In the genomic region with DNA sequence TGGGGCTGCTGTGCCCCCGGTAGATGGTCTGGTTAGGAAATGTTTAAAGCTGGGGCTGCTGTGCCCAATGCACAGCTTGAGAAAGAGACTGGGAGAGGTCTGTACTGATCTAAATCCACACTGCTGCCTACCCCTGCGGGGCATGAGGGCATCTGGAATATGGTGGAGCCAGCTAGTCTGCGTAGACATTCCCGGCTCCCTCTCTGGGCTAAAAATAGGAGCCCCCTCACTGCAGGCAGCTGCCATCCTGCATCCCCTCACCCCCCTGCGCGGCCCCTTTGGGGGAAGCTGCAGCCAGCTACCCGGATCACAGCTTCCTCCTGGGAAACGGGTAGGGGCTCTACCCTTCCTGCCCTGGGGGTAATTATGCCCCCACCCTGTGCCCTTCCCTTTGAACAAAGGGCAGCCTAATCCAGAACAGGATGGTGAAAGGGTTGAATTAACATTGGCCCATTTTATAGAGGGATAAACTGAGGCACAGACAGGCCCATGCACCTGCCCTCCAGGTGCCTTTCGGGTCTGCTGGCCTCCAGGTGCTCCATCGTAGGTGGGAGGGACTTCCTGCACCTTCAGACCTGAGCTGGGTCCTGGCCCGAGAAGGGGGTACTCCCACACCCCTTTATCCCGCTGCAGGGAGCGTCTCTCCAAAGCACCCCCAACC, we compare ENCODE assay signal across 12 cellular contexts. TPM values are rescaled to one million over a fixed set of nuclear protein-coding genes. Genes with fewer than 3 reads are reported as not detected.
DNase-seq lines count a peak whose midpoint lies in the region; TF ChIP-seq lines count a peak whose summit lies in the region.
"Had no signal": no experiment of that assay in that cellular context is flagged by ENCODE, and none has a peak within 500 bp of the region (broad histone marks: within the 10 kb centered on the region; RNA-seq: fewer than 3 reads in every experiment).

No MANE protein-coding gene starts in this region.

- TF ChIP-seq CTCF in Caco-2 (IDR thresholded peaks at IDR 0.05; ENCODE audit: insufficient read depth in 1 of 2, low read depth in 1 of 2, low read length in 1 of 2, severe bottlenecking in 1 of 2, unreplicated experiment in 1 of 2) (no peak), colonic mucosa (IDR thresholded peaks at IDR 0.05) (no peak)

- peaks cover 34% of the 10 kb centered on the region for H4K20me1 ChIP-seq in BLaER1

- H3K27me3 ChIP-seq in BLaER1 (peaks cover 34% of the 10 kb centered on the region), Caco-2 (replicated peaks; ENCODE audit: control insufficient read depth, insufficient read depth, low read length) (no peaks in the 10 kb centered on the region), colonic mucosa (peaks cover 21% of the 10 kb centered on the region)
- H3K27me3 ChIP-seq: testis had no signal

- peaks cover 14% of the 10 kb centered on the region for H3K36me3 Mint-ChIP-seq in Caco-2 (ENCODE audit: insufficient read depth, unreplicated experiment)
- no peaks in the 10 kb centered on the region for H3K36me3 Mint-ChIP-seq in activated CD4-positive, alpha-beta memory T cell treated with anti-CD3 and anti-CD28 coated beads for 36 hours

- CTCF ChIA-PET in Caco-2 (lab: Charles Lee): interaction anchor here (0.6 to 2.3 kb wide), 7 partner anchors 36 to 168 kb away, joined by 3 to 16 read pairs (median 5); partner anchors contain the start of genes GRIN3B and WDR18
- CTCF ChIA-PET in activated CD4-positive, alpha-beta memory T cell treated with anti-CD3 and anti-CD28 coated beads for 36 hours (lab: Charles Lee): interaction anchor here (1.5 to 8.3 kb wide), 4 partner anchors 59 to 154 kb away, joined by 6 to 189 read pairs (median 14); partner anchors contain the start of gene WDR18

- H3K27ac Mint-ChIP-seq in Caco-2 (ENCODE audit: unreplicated experiment): peak overlapping the region; percentile 82
- no peak overlapping the region for H3K27ac Mint-ChIP-seq in activated CD4-positive, alpha-beta memory T cell treated with anti-CD3 and anti-CD28 coated beads for 36 hours

- DNase-seq in Caco-2 (no peak), myocyte (ENCODE audit: low read depth) (peak; percentile 46), colonic mucosa (no peak), GM03348 (ENCODE audit: low spot score) (no peak), GF-D8 (lab: John Stamatoyannopoulos, UW) (no peak), cardiac septum (ENCODE audit: low spot score) (no peak)
- DNase-seq in activated CD4-positive, alpha-beta memory T cell treated with anti-CD3 and anti-CD28 coated beads for 36 hours: no peak
- DNase-seq: dorsolateral prefrontal cortex, SW 1271, testis had no signal

- H3K27ac ChIP-seq in BLaER1 (no peak overlapping the region), colonic mucosa (no peak overlapping the region)
- H3K27ac ChIP-seq: dorsolateral prefrontal cortex, testis had no signal

- intact Hi-C loops in Caco-2 (cut with micrococcal nuclease; ENCODE audit: unreplicated experiment) (loop anchor here (2.0 kb wide), 1 partner anchor 29 kb away; no protein-coding TSS in a partner anchor), colonic mucosa (cut with DNase I) (no loop called here), cardiac septum (cut with DNase I) (loop anchor here (5.0 to 10.0 kb wide), 2 partner anchors 66 to 171 kb away; partner anchors contain the start of genes CFD and POLR2E)
- intact Hi-C loops in activated CD4-positive, alpha-beta memory T cell treated with anti-CD3 and anti-CD28 coated beads for 36 hours (cut with micrococcal nuclease): loop anchor here (5.0 to 10.0 kb wide), 2 partner anchors 181 to 269 kb away; partner anchors contain the start of gene GPX4

- H3K4me1 Mint-ChIP-seq in Caco-2 (ENCODE audit: low read depth, unreplicated experiment): no peaks in the 10 kb centered on the region
- peaks cover 17% of the 10 kb centered on the region for H3K4me1 Mint-ChIP-seq in activated CD4-positive, alpha-beta memory T cell treated with anti-CD3 and anti-CD28 coated beads for 36 hours (ENCODE audit: low read depth)

- peak overlapping the region; percentile 91 for H3K4me2 ChIP-seq in BLaER1

- POLR2A ChIA-PET in Caco-2 (lab: Charles Lee): interaction anchor here (0.6 to 2.1 kb wide), 2 partner anchors 43 to 60 kb away, joined by 7 to 11 read pairs; partner anchors contain the start of gene WDR18
- POLR2A ChIA-PET in activated CD4-positive, alpha-beta memory T cell treated with anti-CD3 and anti-CD28 coated beads for 36 hours (lab: Charles Lee): interaction anchor here (0.6 to 3.0 kb wide), 4 partner anchors 58 to 261 kb away, joined by 3 to 21 read pairs (median 4); partner anchors contain the start of genes RNF126 and WDR18

- no TSS peak for BruUV-seq in Caco-2 (replicated peaks; lab: Mats Ljungman, UMichigan)

- H3K9me3 Mint-ChIP-seq in Caco-2 (ENCODE audit: unreplicated experiment): no peaks in the 10 kb centered on the region
- H3K9me3 Mint-ChIP-seq in activated CD4-positive, alpha-beta memory T cell treated with anti-CD3 and anti-CD28 coated beads for 36 hours: no peaks in the 10 kb centered on the region

- H3K36me3 ChIP-seq in BLaER1: peaks cover 4% of the 10 kb centered on the region
- no peaks in the 10 kb centered on the region; the same call in 1 of the 2 replicates for H3K36me3 ChIP-seq in Caco-2 (ENCODE audit: control insufficient read depth, insufficient read depth, low read length)
- no peaks in the 10 kb centered on the region for H3K36me3 ChIP-seq in colonic mucosa

- H3K4me1 ChIP-seq in BLaER1: peaks cover 47% of the 10 kb centered on the region
- H3K4me1 ChIP-seq in Caco-2: peaks cover 29% of the 10 kb centered on the region
- H3K4me1 ChIP-seq in colonic mucosa: peaks cover 11% of the 10 kb centered on the region

- H3K27me3 Mint-ChIP-seq in Caco-2 (ENCODE audit: insufficient read depth, unreplicated experiment): no peaks in the 10 kb centered on the region
- no peaks in the 10 kb centered on the region for H3K27me3 Mint-ChIP-seq in activated CD4-positive, alpha-beta memory T cell treated with anti-CD3 and anti-CD28 coated beads for 36 hours

- no peaks in the 10 kb centered on the region for H3K9me3 ChIP-seq in BLaER1
- no peaks in the 10 kb centered on the region for H3K9me3 ChIP-seq in Caco-2
- no peaks in the 10 kb centered on the region for H3K9me3 ChIP-seq in colonic mucosa
- H3K9me3 ChIP-seq: testis had no signal

- H3K4me3 Mint-ChIP-seq in Caco-2 (ENCODE audit: unreplicated experiment): peak overlapping the region; percentile 85
- peak overlapping the region; percentile 53 for H3K4me3 Mint-ChIP-seq in activated CD4-positive, alpha-beta memory T cell treated with anti-CD3 and anti-CD28 coated beads for 36 hours

- no peak overlapping the region for H3K4me3 ChIP-seq in BLaER1
- peak overlapping the region; percentile 98 for H3K4me3 ChIP-seq in Caco-2 (ENCODE audit: low read depth, low read length)
- H3K4me3 ChIP-seq in colonic mucosa: no peak overlapping the region

- H3K9ac ChIP-seq in BLaER1: no peak overlapping the region
- peak overlapping the region in 1 of 2 donors; percentile 23 for H3K9ac ChIP-seq in colonic mucosa (ENCODE audit: low read depth in 2 of 2, low read length in 2 of 2)

RNA-seq across cellular contexts. Expression of gene ARID3A, which starts 2.2 kb away (rescaled TPM):
- total RNA-seq in Caco-2 (2022) (217 and 239 TPM in 2 replicates), myocyte (3.2 and 3.5 TPM in 2 replicates), colonic mucosa (10 to 100 TPM in 1 of 2 donors, 1 to 10 TPM in 1; 8.7 to 13.0 TPM), cardiac septum (7.8 TPM)
- total RNA-seq in activated CD4-positive, alpha-beta memory T cell treated with anti-CD3 and anti-CD28 coated beads for 36 hours: 10 to 100 TPM; 28.5 to 30.6 TPM
- polyA plus RNA-seq in myocyte (2012): 5.9 TPM

RNA-seq across cellular contexts. Expression of gene KISS1R, which starts 6.5 kb away (rescaled TPM):
- total RNA-seq in Caco-2 (2022): 13.0 and 16.6 TPM in 2 replicates
- 10 to 100 TPM in 1 of 2 experiments, 1 to 10 TPM in 1; 9.9 to 10.6 TPM for total RNA-seq in activated CD4-positive, alpha-beta memory T cell treated with anti-CD3 and anti-CD28 coated beads for 36 hours
- not detected in 2 replicates for total RNA-seq in myocyte
- not detected for polyA plus RNA-seq in myocyte (2012)
- total RNA-seq in colonic mucosa: under 1 TPM in 1 of 2 donors, not detected in 1; 0.21 TPM
- not detected for total RNA-seq in cardiac septum
- total RNA-seq: skeletal muscle tissue, testis had no signal

RNA-seq across cellular contexts. Expression of gene R3HDM4, which starts 10.7 kb away (rescaled TPM):
- total RNA-seq in Caco-2 (2022) (57.7 and 60.4 TPM in 2 replicates), myocyte (51.8 and 53.6 TPM in 2 replicates), colonic mucosa (10 to 100 TPM; 54.5 to 55.6 TPM), cardiac septum (24.5 TPM)
- 10 to 100 TPM; 80.4 to 81.4 TPM for total RNA-seq in activated CD4-positive, alpha-beta memory T cell treated with anti-CD3 and anti-CD28 coated beads for 36 hours
- polyA plus RNA-seq in myocyte (2012): 55.9 TPM

RNA-seq across cellular contexts. Expression of gene RNU6-9, which starts 30.4 kb away (rescaled TPM):
- not detected in 2 replicates for total RNA-seq in Caco-2 (2022)
- total RNA-seq in activated CD4-positive, alpha-beta memory T cell treated with anti-CD3 and anti-CD28 coated beads for 36 hours: not detected
- total RNA-seq in myocyte: not detected in 2 replicates
- not detected for polyA plus RNA-seq in myocyte (2012)
- not detected for total RNA-seq in colonic mucosa
- total RNA-seq in cardiac septum: not detected
- total RNA-seq: dorsolateral prefrontal cortex, skeletal muscle tissue, testis had no signal

RNA-seq across cellular contexts. Expression of gene MED16, which starts 30.7 kb away (rescaled TPM):
- total RNA-seq in Caco-2 (2022) (64.3 and 69.1 TPM in 2 replicates), myocyte (27.7 and 31.2 TPM in 2 replicates), colonic mucosa (10 to 100 TPM; 73.3 to 83.2 TPM), cardiac septum (27.0 TPM)
- 10 to 100 TPM; 58.9 to 62.7 TPM for total RNA-seq in activated CD4-positive, alpha-beta memory T cell treated with anti-CD3 and anti-CD28 coated beads for 36 hours
- 32.8 TPM for polyA plus RNA-seq in myocyte (2012)

Comparison
In these comparisons a context has a peak if more than half of its experiments do, and no peak if none do; other contexts are left out.
1. RNA of gene KISS1R, which starts 6.5 kb away (total RNA-seq): 13.0 to 16.6 TPM in Caco-2 and 9.9 to 10.6 TPM in activated CD4-positive, alpha-beta memory T cell treated with anti-CD3 and anti-CD28 coated beads for 36 hours; 0.21 TPM in colonic mucosa, not detected in myocyte and not detected in cardiac septum (single experiment); every median in the first group is over 4 times any median in the second.